In genomic region chr14:74592476-74593191, GRCh38 we compare ENCODE assay signal across 13 cellular contexts. TPM values are rescaled to one million over a fixed set of nuclear protein-coding genes. Genes with fewer than 3 reads are reported as not detected.
DNase-seq lines count a peak whose midpoint lies in the region; ATAC-seq, FAIRE-seq and TF ChIP-seq lines count a peak whose summit lies in the region.
"Had no signal": no experiment of that assay in that cellular context is flagged by ENCODE, and none has a peak within 500 bp of the region (broad histone marks: within the 10 kb centered on the region; RNA-seq: fewer than 3 reads in every experiment).

No MANE protein-coding gene starts in this region.

- peak overlapping the region; percentile 62 for H3K14ac ChIP-seq in IMR-90 (replicated peaks; ENCODE audit: low read depth, low read length)

- peak overlapping the region; percentile 80 for H4K5ac ChIP-seq in IMR-90 (ENCODE audit: low read depth, low read length)

- peak overlapping the region; percentile 82; the same call in 1 of the 2 replicates for H3K23ac ChIP-seq in IMR-90 (ENCODE audit: low read depth, low read length)

- no peak overlapping the region for H3K4me3 ChIP-seq in IMR-90 (ENCODE audit: insufficient read depth, low read depth, low read length)
- H3K4me3 ChIP-seq in fibroblast of lung (replicated peaks in 1 of 4; ENCODE audit: control extremely low read depth in 1 of 4, insufficient read depth in 1 of 4, low read depth in 3 of 4, low read length in 4 of 4) = no peak overlapping the region
- no peak overlapping the region for H3K4me3 ChIP-seq in mucosa of rectum (ENCODE audit: low read length in 2 of 2)
- no peak overlapping the region for H3K4me3 ChIP-seq in thymus (ENCODE audit: low read length)
- H3K4me3 ChIP-seq in small intestine (ENCODE audit: low read depth in 1 of 2, low read length in 2 of 2) = no peak overlapping the region

- no peak overlapping the region for H2AK9ac ChIP-seq in IMR-90 (replicated peaks; ENCODE audit: low read depth, low read length, poor library complexity)

- CTCF ChIA-PET in IMR-90 (lab: Yijun Ruan, JAX) = interaction anchor here (0.5 kb wide), 1 partner anchor 574 kb away, joined by 4 read pairs; no protein-coding TSS in a partner anchor

- H4K8ac ChIP-seq in IMR-90 (ENCODE audit: low read depth in 2 of 2, low read length in 2 of 2) = peak overlapping the region; percentile 15 to 30; a peak in 2 of 4 replicates

- POLR2A ChIA-PET in IMR-90 (lab: Charles Lee; ENCODE audit: unreplicated experiment) = no interaction called here

- peaks cover 46% of the 10 kb centered on the region for H3K4me1 ChIP-seq in IMR-90 (ENCODE audit: control insufficient read depth, insufficient read depth, low read length)
- H3K4me1 ChIP-seq in fibroblast of lung (ENCODE audit: control insufficient read depth, extremely low read depth, insufficient read depth, low read length) = peaks cover 61% of the 10 kb centered on the region
- peaks cover 11% of the 10 kb centered on the region in 2 donors for H3K4me1 ChIP-seq in mucosa of rectum (ENCODE audit: control insufficient read depth in 2 of 2, insufficient read depth in 2 of 2, low read length in 2 of 2)
- no peaks in the 10 kb centered on the region for H3K4me1 ChIP-seq in thymus (ENCODE audit: control insufficient read depth, insufficient read depth, low read length)
- peaks cover 0 to 7% of the 10 kb centered on the region in 2 donors for H3K4me1 ChIP-seq in small intestine (ENCODE audit: control insufficient read depth in 2 of 2, insufficient read depth in 1 of 2, low read depth in 1 of 2, low read length in 1 of 2)

- H3K79me1 ChIP-seq in IMR-90 (ENCODE audit: low read depth in 1 of 2, low read length in 2 of 2) = peaks cover 41 to 95% of the 10 kb centered on the region in 2 experiments

- H3K9me1 ChIP-seq in IMR-90 (ENCODE audit: insufficient read depth, low read length) = peaks cover 58% of the 10 kb centered on the region

- TF ChIP-seq CTCF in IMR-90 (conservative IDR thresholded peaks at IDR 0.05; ENCODE audit: low read depth, low read length) = no peak
- TF ChIP-seq CTCF in fibroblast of lung (conservative IDR thresholded peaks at IDR 0.05 in 1 of 2, IDR thresholded peaks at IDR 0.05 in 1 of 2; ENCODE audit: low read depth in 1 of 2, low read length in 2 of 2) = no peak

- dilution Hi-C loops in IMR-90 (cut with HindIII; ENCODE audit: low sequenced_read_pairs, unreplicated experiment) = no loop called here

- peak overlapping the region; percentile 86 for H2BK120ac ChIP-seq in IMR-90 (ENCODE audit: low read depth, low read length)

- H3K9ac ChIP-seq in IMR-90 (ENCODE audit: low read depth, low read length) (no peak overlapping the region), fibroblast of lung (ENCODE audit: insufficient read depth, low read length) (no peak overlapping the region), mucosa of rectum (ENCODE audit: low read depth in 1 of 2, low read length in 2 of 2) (no peak overlapping the region)

- H3K79me2 ChIP-seq in fibroblast of lung (ENCODE audit: control insufficient read depth, insufficient read depth, low read length) = peaks cover 80% of the 10 kb centered on the region

- H4K20me1 ChIP-seq in IMR-90 (ENCODE audit: insufficient read depth, low read length) (no peaks in the 10 kb centered on the region), fibroblast of lung (ENCODE audit: control insufficient read depth, extremely low read depth, insufficient read depth, low read length) (no peaks in the 10 kb centered on the region)

- BruUV-seq in IMR-90 (replicated peaks; lab: Mats Ljungman, UMichigan) = no TSS peak

- H3K27me3 ChIP-seq in IMR-90 (ENCODE audit: control insufficient read depth, insufficient read depth, low read length) = no peaks in the 10 kb centered on the region
- no peaks in the 10 kb centered on the region for H3K27me3 ChIP-seq in fibroblast of lung (ENCODE audit: control insufficient read depth, insufficient read depth, low read length)
- H3K27me3 ChIP-seq in mucosa of rectum (ENCODE audit: control insufficient read depth in 2 of 2, insufficient read depth in 2 of 2, low read length in 2 of 2) = no peaks in the 10 kb centered on the region
- H3K27me3 ChIP-seq in thymus (ENCODE audit: control insufficient read depth, insufficient read depth) = no peaks in the 10 kb centered on the region
- H3K27me3 ChIP-seq in small intestine (ENCODE audit: control insufficient read depth in 2 of 2, insufficient read depth in 2 of 2, low read length in 2 of 2) = no peaks in the 10 kb centered on the region

- TF ChIP-seq RAD21 in IMR-90 (IDR thresholded peaks at IDR 0.05; ENCODE audit: low read length) = no peak

- H3K27ac ChIP-seq in IMR-90 (ENCODE audit: insufficient read depth, low read length) (peak overlapping the region; percentile 65; the same call in 1 of the 2 replicates), fibroblast of lung (ENCODE audit: insufficient read depth, low read length) (peak overlapping the region; percentile 88), mucosa of rectum (ENCODE audit: low read depth in 2 of 2, low read length in 2 of 2) (peak overlapping the region; percentile 67 to 69), thymus (ENCODE audit: low read depth) (peak overlapping the region; percentile 15), small intestine (ENCODE audit: low read depth in 1 of 2, low read length in 1 of 2) (peak overlapping the region in 1 of 2 donors; percentile 71)

- H3K4ac ChIP-seq in IMR-90 (ENCODE audit: low read depth, low read length) = peak overlapping the region; percentile 95

- intact Hi-C loops in IMR-90 (cut with micrococcal nuclease) = no loop called here

- no peaks in the 10 kb centered on the region for H3K36me3 ChIP-seq in IMR-90 (ENCODE audit: control insufficient read depth, insufficient read depth, low read length)
- H3K36me3 ChIP-seq in fibroblast of lung (ENCODE audit: control insufficient read depth, insufficient read depth, low read length) = peaks cover 9% of the 10 kb centered on the region
- no peaks in the 10 kb centered on the region for H3K36me3 ChIP-seq in mucosa of rectum (ENCODE audit: control insufficient read depth in 2 of 2, insufficient read depth in 2 of 2, low read length in 2 of 2)
- no peaks in the 10 kb centered on the region for H3K36me3 ChIP-seq in thymus (ENCODE audit: control insufficient read depth, insufficient read depth)
- no peaks in the 10 kb centered on the region for H3K36me3 ChIP-seq in small intestine (ENCODE audit: control insufficient read depth in 2 of 2, insufficient read depth in 2 of 2, low read length in 2 of 2)

- H2AFZ ChIP-seq in IMR-90 (replicated peaks; ENCODE audit: low read length, poor library complexity) (no peak overlapping the region), fibroblast of lung (ENCODE audit: low read length) (no peak overlapping the region)

- H4K91ac ChIP-seq in IMR-90 (ENCODE audit: insufficient read depth, low read depth, low read length) = peak overlapping the region; percentile 41

- ATAC-seq in IMR-90 (ENCODE audit: low read depth) (no peak), HG03175 (IDR thresholded peaks at IDR 0.05; ENCODE audit: unreplicated experiment) (no peak)
- ATAC-seq: CD8-positive, alpha-beta T cell had no signal

- 93% methylated on average over 7 of the region's 13 CpGs; no CpG with 5 or more reads in 1 of the 2 experiments for WGBS in IMR-90 (ENCODE audit: extremely low coverage in 2 of 2, insufficient read length in 1 of 2), 2 experiments
- WGBS in thymus = 89% methylated on average over 13 of the region's 13 CpGs
- WGBS in small intestine, 3 donors = 85 to 87% (median 87%) methylated on average over 13 of the region's 13 CpGs

- H3K56ac ChIP-seq in IMR-90 (ENCODE audit: extremely low read depth, insufficient read depth, low read length) = no peak overlapping the region

- no peak overlapping the region for H3K4me2 ChIP-seq in IMR-90 (ENCODE audit: low read depth, low read length)
- H3K4me2 ChIP-seq in fibroblast of lung (ENCODE audit: extremely low read depth, insufficient read depth, low read length) = no peak overlapping the region

- no peak for TF ChIP-seq POLR2A in IMR-90 (IDR thresholded peaks at IDR 0.05; ENCODE audit: low read depth, low read length)

- H2BK20ac ChIP-seq in IMR-90 (ENCODE audit: low read depth, low read length) = peak overlapping the region; percentile 82

- peak overlapping the region; percentile 84 for H2AK5ac ChIP-seq in IMR-90 (ENCODE audit: low read depth, low read length)

- FAIRE-seq in GM19239 (lab: Jason Lieb, UNC) = no peak
- FAIRE-seq in small intestine (lab: Jason Lieb, UNC) = no peak

- H3K18ac ChIP-seq in IMR-90 (ENCODE audit: low read depth, low read length) = peak overlapping the region; percentile 68

- H2BK15ac ChIP-seq in IMR-90 (ENCODE audit: low read depth, low read length) = peak overlapping the region; percentile 74; the same call in 2 of the 3 replicates

- no peak for DNase-seq in IMR-90
- DNase-seq in fibroblast of lung (ENCODE audit: low read depth in 2 of 2) = no peak
- DNase-seq in NCI-H146 (lab: John Stamatoyannopoulos, UW) = no peak
- DNase-seq in GM19239 (ENCODE audit: insufficient read length, low spot score) = no peak
- no peak for DNase-seq in small intestine
- DNase-seq: activated CD4-positive, alpha-beta T cell treated with anti-CD3 and anti-CD28 coated beads, Interleukin-2, amount 10 ng/mL, durations not matched to agents 24 days and 14 days; activated naive CD4-positive, alpha-beta T cell; CD8-positive, alpha-beta T cell; kidney glomerular epithelial cell; NCI-H1105 treated with DMSO at 0.1 percent for 48 hours had no signal

- in situ Hi-C loops in IMR-90 (cut with MboI; ENCODE audit: low sequenced_read_pairs) = no loop called here

- H3K9me3 ChIP-seq in IMR-90 (ENCODE audit: control insufficient read depth, insufficient read depth, low read length) (no peaks in the 10 kb centered on the region), fibroblast of lung (ENCODE audit: control insufficient read depth, insufficient read depth, low read depth, low read length) (no peaks in the 10 kb centered on the region), mucosa of rectum (ENCODE audit: control insufficient read depth in 2 of 2, low read length in 2 of 2) (no peaks in the 10 kb centered on the region), thymus (ENCODE audit: control insufficient read depth) (no peaks in the 10 kb centered on the region), small intestine (ENCODE audit: control insufficient read depth, low read depth) (no peaks in the 10 kb centered on the region)

- H2BK5ac ChIP-seq in IMR-90 (ENCODE audit: low read depth, low read length, poor library complexity, severe bottlenecking) = peak overlapping the region; percentile 70

TF ChIP-seq in IMR-90, 13 proteins besides CTCF, POLR2A, EP300 and RAD21 (continues in another document):
- TF ChIP-seq RCOR1 (IDR thresholded peaks at IDR 0.05; ENCODE audit: insufficient replicate concordance, low read length) (no peak), MAFK (IDR thresholded peaks at IDR 0.05; ENCODE audit: low read depth, low read length) (no peak)

RNA-seq across cellular contexts. Expression of gene LTBP2, which starts 19.4 kb away (rescaled TPM):
- 23.8 and 26.7 TPM in 2 replicates for total RNA-seq in IMR-90 (2012; rRNA removed)
- polyA plus RNA-seq in IMR-90 (2012; rRNA removed) = 79.3 and 81.8 TPM in 2 replicates
- 49.1 and 65.1 TPM in 2 replicates for polyA plus RNA-seq in IMR-90 (2012; cell fraction: cytosol; rRNA removed)
- polyA plus RNA-seq in IMR-90 (2012; cell fraction: nucleus; rRNA removed; ENCODE audit: low replicate concordance) = 57.1 and 111 TPM in 2 replicates
- 243 and 514 TPM in 2 replicates for total RNA-seq in fibroblast of lung
- polyA plus RNA-seq in fibroblast of lung = 108 and 112 TPM in 2 replicates
- polyA plus RNA-seq in fibroblast of lung (2012) = 184 and 214 TPM in 2 replicates
- 328 and 406 TPM in 2 replicates for polyA minus RNA-seq in fibroblast of lung (ENCODE audit: low replicate concordance)
- 2.9 TPM for polyA plus RNA-seq in thymus
- 1 to 10 TPM in 1 of 3 donors, under 1 TPM in 2; 0.22 to 1.8 (median 0.54) TPM for polyA plus RNA-seq in small intestine

Comparison
In these comparisons a context has a peak if more than half of its experiments do, and no peak if none do; other contexts are left out.
1. RNA of gene LTBP2, which starts 19.4 kb away (polyA plus RNA-seq): 108 to 214 TPM in fibroblast of lung and 49.1 to 111 TPM in IMR-90; 2.9 TPM in thymus (single experiment) and 0.22 to 1.8 TPM in small intestine; every median in the first group is over 10 times any median in the second.